ENCODE assay signal across 12 cellular contexts in the genomic region with DNA sequence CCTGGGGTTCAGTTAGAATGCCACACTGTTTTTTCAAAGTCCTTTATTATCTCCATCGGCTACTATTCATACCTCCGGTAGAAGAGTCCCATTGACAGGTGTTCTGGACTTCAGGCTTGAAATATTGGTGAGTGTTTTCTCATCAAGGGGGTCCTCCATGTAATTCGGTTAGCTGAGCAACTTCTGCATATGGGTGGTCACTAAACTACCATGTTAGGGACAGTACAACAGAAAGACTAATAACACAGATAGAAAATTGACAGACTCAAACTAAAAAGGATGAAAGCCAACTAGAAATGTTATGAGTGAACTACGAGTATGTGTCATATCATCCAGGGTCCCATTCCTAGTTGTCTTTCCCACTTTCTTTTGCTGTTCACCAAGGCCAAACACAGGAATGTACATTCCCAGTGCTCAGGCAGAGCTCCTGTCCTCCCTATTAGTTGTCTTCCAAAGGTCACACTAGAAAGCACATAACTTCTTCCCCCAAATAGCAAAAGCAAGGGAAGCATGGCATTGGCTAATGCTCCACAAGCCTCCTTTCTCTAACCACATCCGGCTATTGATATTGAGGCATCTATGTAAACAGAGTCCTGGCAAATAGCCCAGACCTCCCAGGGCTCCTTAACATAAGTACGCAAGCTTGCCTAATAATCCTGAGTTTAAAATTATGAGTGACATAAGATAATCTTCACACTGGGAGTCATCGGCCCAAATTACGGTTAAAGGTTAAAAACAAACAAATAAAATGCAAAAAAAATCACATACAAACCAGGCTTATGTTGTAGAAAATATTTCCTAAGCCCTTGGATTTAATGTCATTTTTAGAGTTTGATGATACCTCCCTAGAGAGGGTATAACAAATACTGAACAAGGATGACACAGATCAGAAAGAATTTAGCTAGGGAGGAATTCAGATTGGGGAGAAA. TPM values are rescaled to one million over a fixed set of nuclear protein-coding genes. Genes with fewer than 3 reads are reported as not detected.
A peak's percentile ranks its signal among the peaks of the same experiment; 100 is the strongest.
DNase-seq lines count a peak whose midpoint lies in the region; TF ChIP-seq lines count a peak whose summit lies in the region.
"Had no signal": no experiment of that assay in that cellular context is flagged by ENCODE, and none has a peak within 500 bp of the region (broad histone marks: within the 10 kb centered on the region; RNA-seq: fewer than 3 reads in every experiment).

No MANE protein-coding gene starts in this region.

- no peak overlapping the region for H2AFZ ChIP-seq in mammary epithelial cell (ENCODE audit: low read depth, low read length)

- in situ Hi-C loops in mammary epithelial cell (cut with MboI; ENCODE audit: low sequenced_read_pairs in 2 of 2), result no loop called here

- TF ChIP-seq CTCF in MCF 10A (IDR thresholded peaks at IDR 0.05; ENCODE audit: unreplicated experiment) (no peak), mammary epithelial cell (conservative IDR thresholded peaks at IDR 0.05 in 1 of 2, IDR thresholded peaks at IDR 0.05 in 1 of 2; ENCODE audit: extremely low read depth in 1 of 2, insufficient read depth in 1 of 2, low read depth in 1 of 2, low read length in 2 of 2) (no peak), uterus (IDR thresholded peaks at IDR 0.05) (no peak), nephron progenitor cell (IDR thresholded peaks at IDR 0.05) (no peak)

- dilution Hi-C loops in mammary epithelial cell (cut with HindIII; ENCODE audit: low sequenced_read_pairs), result loop anchor here (5.0 kb wide), 1 partner anchor 104 kb away; no protein-coding TSS in a partner anchor

- H3K36me3 Mint-ChIP-seq in MCF 10A (ENCODE audit: insufficient read depth, unreplicated experiment) (no peaks in the 10 kb centered on the region), nephron progenitor cell (ENCODE audit: low read depth) (no peaks in the 10 kb centered on the region)
- H3K36me3 Mint-ChIP-seq: T-cell had no signal

- H3K4me3 ChIP-seq in mammary epithelial cell (replicated peaks in 1 of 3; ENCODE audit: insufficient read depth in 1 of 3, low read depth in 2 of 3, low read length in 3 of 3), result no peak overlapping the region
- H3K4me3 ChIP-seq in adipocyte (ENCODE audit: low read length), result peak overlapping the region; percentile 54
- H3K4me3 ChIP-seq in uterus, result no peak overlapping the region
- H3K4me3 ChIP-seq: coronary artery had no signal

- CTCF ChIA-PET in MCF 10A (lab: Yijun Ruan, JAX) (interaction anchor here (0.5 to 1.5 kb wide), 8 partner anchors 11 to 1252 kb away, joined by 3 to 7 read pairs (median 4); no protein-coding TSS in a partner anchor), mammary epithelial cell (lab: Charles Lee; ENCODE audit: low non-redundant PET) (no interaction called here)

- H3K9ac ChIP-seq in mammary epithelial cell (ENCODE audit: insufficient read depth, low read length) (no peak overlapping the region), adipocyte (ENCODE audit: low read length) (peak overlapping the region; percentile 72)

- H3K27me3 ChIP-seq in mammary epithelial cell (ENCODE audit: insufficient read depth, low read length), result no peaks in the 10 kb centered on the region
- H3K27me3 ChIP-seq in adipocyte (replicated peaks; ENCODE audit: control insufficient read depth, insufficient read depth, low read length), result no peaks in the 10 kb centered on the region
- no peaks in the 10 kb centered on the region for H3K27me3 ChIP-seq in uterus

- DNase-seq in MCF 10A (ENCODE audit: unreplicated experiment), result peak; percentile 82
- no peak for DNase-seq in mammary epithelial cell
- peak; percentile 52 for DNase-seq in adipocyte (ENCODE audit: low read depth)
- DNase-seq in kidney glomerular epithelial cell (lab: John Stamatoyannopoulos, UW), result peak; percentile 96
- DNase-seq in uterus, result peak; percentile 21 to 35
- no peak for DNase-seq in HuH-7 (ENCODE audit: low spot score)
- no peak for DNase-seq in nephron progenitor cell
- no peak for DNase-seq in GM19238 (ENCODE audit: insufficient read length, low spot score)
- DNase-seq: ACHN; stimulated activated CD8-positive, alpha-beta memory T cell treated with anti-CD3 and anti-CD28 coated beads, Interleukin-4, amount 100 ng/mL, for 48 hours; T-cell had no signal

- H3K4me1 ChIP-seq in mammary epithelial cell (ENCODE audit: insufficient read depth, low read length) (peaks cover 11% of the 10 kb centered on the region), adipocyte (ENCODE audit: control insufficient read depth, insufficient read depth, low read length) (peaks cover 23% of the 10 kb centered on the region), uterus (no peaks in the 10 kb centered on the region)

- H3K9me3 ChIP-seq in mammary epithelial cell (replicated peaks; ENCODE audit: insufficient read depth, low read length) (no peaks in the 10 kb centered on the region), adipocyte (ENCODE audit: control insufficient read depth, low read length) (no peaks in the 10 kb centered on the region), uterus (no peaks in the 10 kb centered on the region)

- no peaks in the 10 kb centered on the region for H4K20me1 ChIP-seq in mammary epithelial cell (ENCODE audit: insufficient read depth, low read length)

- no peak overlapping the region for H3K4me2 ChIP-seq in mammary epithelial cell (ENCODE audit: insufficient read depth, low read depth, low read length)

- 79% methylated on average over 8 of the region's 8 CpGs for WGBS in mammary epithelial cell (ENCODE audit: low coverage, missing lambda C conversion rate)

- intact Hi-C loops in MCF 10A (cut with micrococcal nuclease), result no loop called here
- intact Hi-C loops in mammary epithelial cell (cut with micrococcal nuclease), result no loop called here
- intact Hi-C loops in uterus (cut with DNase I; ENCODE audit: low total_unique reads), result no loop called here

- no peaks in the 10 kb centered on the region for H3K79me2 ChIP-seq in mammary epithelial cell (ENCODE audit: insufficient read depth, low read length)

- no peak overlapping the region for H3K4me3 Mint-ChIP-seq in MCF 10A (ENCODE audit: unreplicated experiment)
- H3K4me3 Mint-ChIP-seq in nephron progenitor cell, result no peak overlapping the region
- H3K4me3 Mint-ChIP-seq: T-cell had no signal

- no peaks in the 10 kb centered on the region for H3K36me3 ChIP-seq in mammary epithelial cell (ENCODE audit: insufficient read depth, low read length)
- H3K36me3 ChIP-seq in adipocyte (ENCODE audit: control insufficient read depth, insufficient read depth, low read length, severe bottlenecking), result no peaks in the 10 kb centered on the region
- no peaks in the 10 kb centered on the region for H3K36me3 ChIP-seq in uterus

- no peak overlapping the region for H3K27ac ChIP-seq in mammary epithelial cell (ENCODE audit: insufficient read depth, low read depth, low read length)
- peak overlapping the region; percentile 64 to 75 for H3K27ac ChIP-seq in uterus

- H3K27ac Mint-ChIP-seq in MCF 10A (ENCODE audit: low read depth, unreplicated experiment), result no peak overlapping the region
- H3K27ac Mint-ChIP-seq in nephron progenitor cell, result no peak overlapping the region
- H3K27ac Mint-ChIP-seq: T-cell had no signal

- no peaks in the 10 kb centered on the region for H3K27me3 Mint-ChIP-seq in MCF 10A (ENCODE audit: insufficient read depth, unreplicated experiment)
- H3K27me3 Mint-ChIP-seq in nephron progenitor cell (ENCODE audit: low read depth, poor library complexity), result no peaks in the 10 kb centered on the region

- no peak for TF ChIP-seq POLR2A in uterus (IDR thresholded peaks at IDR 0.05)

- H3K9me3 Mint-ChIP-seq in MCF 10A (ENCODE audit: unreplicated experiment), result no peaks in the 10 kb centered on the region
- H3K9me3 Mint-ChIP-seq in nephron progenitor cell, result no peaks in the 10 kb centered on the region
- H3K9me3 Mint-ChIP-seq: T-cell had no signal

- peaks cover 4% of the 10 kb centered on the region for H3K4me1 Mint-ChIP-seq in MCF 10A (ENCODE audit: insufficient read depth, unreplicated experiment)
- peaks cover 5% of the 10 kb centered on the region for H3K4me1 Mint-ChIP-seq in nephron progenitor cell
- H3K4me1 Mint-ChIP-seq: T-cell had no signal

- POLR2A ChIA-PET in MCF 10A (lab: Yijun Ruan, JAX), result interaction anchor here (1.6 kb wide), 1 partner anchor 12 kb away, joined by 7 read pairs; no protein-coding TSS in a partner anchor

- BruUV-seq in MCF 10A (replicated peaks; lab: Mats Ljungman, UMichigan) (no TSS peak), mammary epithelial cell (replicated peaks; lab: Mats Ljungman, UMichigan) (no TSS peak)

RNA-seq across cellular contexts. Expression of a gene that starts 13.2 kb away (rescaled TPM):
- total RNA-seq in MCF 10A (2022), result 10.9 and 49.4 TPM in 2 replicates
- total RNA-seq in mammary epithelial cell, result 100 to 1,000 TPM; 114 to 225 TPM
- polyA plus RNA-seq in mammary epithelial cell, result 29.5 TPM
- 29.8 TPM for polyA minus RNA-seq in mammary epithelial cell
- total RNA-seq in uterus, result 100 to 1,000 TPM; 104 to 254 (median 202) TPM

Comparison
In these comparisons a context has a peak if more than half of its experiments do, and no peak if none do; other contexts are left out.
1. DNase-seq: peak in MCF 10A (single experiment), adipocyte (single experiment), kidney glomerular epithelial cell (single experiment) and uterus (2 of 2); none in mammary epithelial cell (single experiment), HuH-7 (single experiment), nephron progenitor cell (single experiment) and GM19238 (single experiment).